9 cellular contexts compared by ENCODE assay signal in the genomic region with DNA sequence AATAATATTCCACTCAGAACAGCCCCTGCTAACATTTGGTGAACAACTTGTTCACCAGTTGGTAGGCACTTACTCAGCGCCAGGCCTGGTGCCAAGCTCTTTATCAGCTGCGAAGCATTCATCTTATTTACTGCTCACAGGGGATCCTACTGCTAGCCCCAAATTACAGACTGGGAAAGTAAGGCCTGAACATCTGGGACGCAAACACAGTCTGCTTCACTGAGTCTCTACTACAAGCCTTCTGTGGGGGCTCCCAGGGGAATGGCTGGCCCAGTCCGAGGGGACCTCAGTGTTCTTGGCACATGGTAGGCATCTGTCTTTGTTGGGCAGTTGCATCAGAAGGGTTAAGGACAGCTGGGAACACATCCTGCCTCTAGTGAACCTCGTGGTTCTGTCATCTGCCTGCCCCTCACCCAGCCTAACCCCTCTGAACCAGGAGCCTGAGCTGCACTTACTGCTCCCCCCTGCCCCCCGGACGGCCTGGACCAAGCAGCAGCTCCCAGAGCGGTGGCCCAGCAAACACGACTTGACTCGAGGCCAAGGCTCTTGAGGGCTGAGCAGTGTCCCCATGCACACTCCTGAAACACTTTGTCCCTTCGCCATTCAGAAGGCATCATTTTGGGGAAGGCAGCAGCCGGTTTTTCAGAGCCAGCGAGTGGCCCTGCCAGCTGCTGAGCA. TPM values are rescaled to one million over a fixed set of nuclear protein-coding genes. Genes with fewer than 3 reads are reported as not detected.
A peak's percentile ranks its signal among the peaks of the same experiment; 100 is the strongest.
DNase-seq lines count a peak whose midpoint lies in the region; ATAC-seq and TF ChIP-seq lines count a peak whose summit lies in the region.
"Had no signal": no experiment of that assay in that cellular context is flagged by ENCODE, and none has a peak within 500 bp of the region (broad histone marks: within the 10 kb centered on the region; RNA-seq: fewer than 3 reads in every experiment).

Gene PHYHD1, plus strand, starts transcription at position 602 of the 678 bp plus-strand sequence. CDS start 1,342 bp downstream, outside the sequence.

- peaks cover 6% of the 10 kb centered on the region for H3K4me1 Mint-ChIP-seq in progenitor cell of endocrine pancreas (ENCODE audit: low read depth)

- TF ChIP-seq CTCF in VCaP (conservative IDR thresholded peaks at IDR 0.05) = no peak
- TF ChIP-seq CTCF in heart left ventricle (IDR thresholded peaks at IDR 0.05) = no peak
- no peak for TF ChIP-seq CTCF in progenitor cell of endocrine pancreas (IDR thresholded peaks at IDR 0.05; ENCODE audit: unreplicated experiment)

- peak within 1 kb of the TSS in 11 of 12 donors; percentile 26 to 72 (median 63) for H3K4me3 ChIP-seq in heart left ventricle

- H3K36me3 Mint-ChIP-seq in progenitor cell of endocrine pancreas (ENCODE audit: insufficient read depth) = peaks cover 6% of the 10 kb centered on the region

- 32 to 54% (median 35%) methylated on average over 7 to 13 of the region's 13 CpGs for WGBS in heart left ventricle, 4 donors

- no peaks in the 10 kb centered on the region for H3K9me3 ChIP-seq in heart left ventricle

- H3K27ac Mint-ChIP-seq in progenitor cell of endocrine pancreas = peak within 1 kb of the TSS; percentile 96

- H3K4me1 ChIP-seq in heart left ventricle = peaks cover 16 to 68% (median 51%) of the 10 kb centered on the region in 12 donors

- DNase-seq in HCEC 1CT = peak; percentile 90
- peak in 4 of 5 donors; percentile 65 to 90 (median 84) for DNase-seq in heart left ventricle
- DNase-seq in progenitor cell of endocrine pancreas (ENCODE audit: low spot score, unreplicated experiment) = no peak
- no peak for DNase-seq in activated CD4-positive, CD25-positive, alpha-beta regulatory T cell treated with anti-CD3 and anti-CD28 coated beads, Interleukin-2, amount 50 U/mL, for 72 hours
- no peak for DNase-seq in HuH-7.5 (ENCODE audit: low spot score)
- DNase-seq in T1000 (lab: John Stamatoyannopoulos, UW) = no peak

- H3K27me3 Mint-ChIP-seq in progenitor cell of endocrine pancreas = no peaks in the 10 kb centered on the region

- H3K4me3 Mint-ChIP-seq in progenitor cell of endocrine pancreas (ENCODE audit: low read depth) = peak within 1 kb of the TSS; percentile 83

- H3K36me3 ChIP-seq in heart left ventricle = peaks cover 0 to 24% (median 17%) of the 10 kb centered on the region in 9 donors

- ATAC-seq in heart left ventricle (peak; percentile 44 to 79 (median 74)), HG03432 (IDR thresholded peaks at IDR 0.05; ENCODE audit: unreplicated experiment) (no peak)

- no peak for TF ChIP-seq POLR2A in heart left ventricle (IDR thresholded peaks at IDR 0.05)

- H3K27ac ChIP-seq in VCaP = peak within 1 kb of the TSS; percentile 37
- H3K27ac ChIP-seq in heart left ventricle = peak within 1 kb of the TSS; percentile 62 to 91 (median 86)
- H3K27ac ChIP-seq: KMS-11 had no signal

- H3K27me3 ChIP-seq in heart left ventricle = no peaks in the 10 kb centered on the region

- intact Hi-C loops in heart left ventricle (cut with DNase I) = loop anchor here in 3 of 10 donors (5.0 kb wide), 1 partner anchor 38 kb away; the partner anchor contains the start of genes KYAT1 (in 3 of the 3) and LRRC8A (in 3 of the 3)

- H3K9me3 Mint-ChIP-seq in progenitor cell of endocrine pancreas (ENCODE audit: low read depth) = no peaks in the 10 kb centered on the region

RNA-seq across cellular contexts. Expression of gene PHYHD1, which starts in this region (rescaled TPM):
- total RNA-seq in heart left ventricle (10 to 100 TPM; 14.0 to 49.0 (median 27.3) TPM), progenitor cell of endocrine pancreas (19.9 and 21.3 TPM in 2 replicates)
- polyA plus RNA-seq in heart left ventricle = 10 to 100 TPM; 24.2 to 41.5 TPM

Comparison
In these comparisons a context has a peak if more than half of its experiments do, and no peak if none do; other contexts are left out.
1. DNase-seq: peak in HCEC 1CT (single experiment) and heart left ventricle (4 of 5); none in progenitor cell of endocrine pancreas (single experiment), activated CD4-positive, CD25-positive, alpha-beta regulatory T cell treated with anti-CD3 and anti-CD28 coated beads, Interleukin-2, amount 50 U/mL, for 72 hours (single experiment), HuH-7.5 (single experiment) and T1000 (single experiment).